In the genomic region with DNA sequence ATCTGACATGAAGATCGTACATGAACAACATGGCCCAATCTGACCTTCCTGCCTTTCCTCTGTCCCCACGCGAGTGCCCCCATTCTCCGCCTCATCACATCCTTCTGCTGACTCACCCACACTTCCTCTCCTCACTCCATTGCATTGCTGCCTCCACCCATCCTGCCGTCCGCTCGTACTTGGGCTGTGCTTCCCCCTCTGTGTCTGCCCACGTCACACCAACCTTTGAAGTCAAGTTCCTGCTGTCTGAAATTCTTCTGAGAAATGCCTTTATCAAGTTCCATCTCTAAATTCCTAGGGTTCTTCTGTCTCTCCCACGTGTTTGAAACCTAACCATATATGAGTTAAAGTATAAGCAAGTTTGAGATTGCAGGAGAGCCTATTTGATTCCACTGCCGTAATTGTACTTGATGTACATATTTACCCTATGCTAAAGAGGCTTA, we compare ENCODE assay signal across 8 cellular contexts. TPM values are rescaled to one million over a fixed set of nuclear protein-coding genes. Genes with fewer than 3 reads are reported as not detected.
DNase-seq lines count a peak whose midpoint lies in the region; ATAC-seq, FAIRE-seq and TF ChIP-seq lines count a peak whose summit lies in the region.

No MANE protein-coding gene starts in this region.

- H3K9me3 Mint-ChIP-seq in activated T-cell treated with anti-CD3 and anti-CD28 coated beads, Interleukin-2, amount 50 U/mL, for 24 hours: no peaks in the 10 kb centered on the region

- FAIRE-seq in GM12892 (lab: Jason Lieb, UNC): peak; percentile 92

- ATAC-seq in HG02798 (IDR thresholded peaks at IDR 0.05; ENCODE audit: poor library complexity, unreplicated experiment): peak; percentile 87

- DNase-seq in GM12892 (ENCODE audit: insufficient read length) (peak; percentile 15), OCI-M1 (lab: John Stamatoyannopoulos, UW) (peak; percentile 96), glomerular visceral epithelial cell (ENCODE audit: extremely low spot score) (peak; percentile 92), smooth muscle cell of the brain vasculature (ENCODE audit: low read depth, low spot score) (peak; percentile 28), foreskin melanocyte (no peak), retina (no peak)
- DNase-seq in activated T-cell treated with anti-CD3 and anti-CD28 coated beads, Interleukin-2, amount 50 U/mL, for 24 hours: peak; percentile 75

- no peaks in the 10 kb centered on the region for H3K27me3 Mint-ChIP-seq in activated T-cell treated with anti-CD3 and anti-CD28 coated beads, Interleukin-2, amount 50 U/mL, for 24 hours

- peak overlapping the region; percentile 46 for H3K4me3 Mint-ChIP-seq in activated T-cell treated with anti-CD3 and anti-CD28 coated beads, Interleukin-2, amount 50 U/mL, for 24 hours

- no peaks in the 10 kb centered on the region for H3K36me3 Mint-ChIP-seq in activated T-cell treated with anti-CD3 and anti-CD28 coated beads, Interleukin-2, amount 50 U/mL, for 24 hours (ENCODE audit: low read depth)

- H3K27ac Mint-ChIP-seq in activated T-cell treated with anti-CD3 and anti-CD28 coated beads, Interleukin-2, amount 50 U/mL, for 24 hours: peak overlapping the region; percentile 90

- TF ChIP-seq POLR2A in GM12892 (IDR thresholded peaks at IDR 0.05; ENCODE audit: low read depth, low read length): no peak

- H3K4me1 Mint-ChIP-seq in activated T-cell treated with anti-CD3 and anti-CD28 coated beads, Interleukin-2, amount 50 U/mL, for 24 hours (ENCODE audit: low read depth): peaks cover 19% of the 10 kb centered on the region

RNA-seq across cellular contexts. Expression of a gene that starts 18.0 kb away (rescaled TPM):
- 73.0 TPM for polyA plus RNA-seq in GM12892 (2012; ENCODE audit: missing spikeins)

Comparison
In these comparisons a context has a peak if more than half of its experiments do, and no peak if none do; other contexts are left out.
1. DNase-seq: peak in GM12892 (single experiment), OCI-M1 (single experiment), activated T-cell treated with anti-CD3 and anti-CD28 coated beads, Interleukin-2, amount 50 U/mL, for 24 hours (single experiment), glomerular visceral epithelial cell (single experiment) and smooth muscle cell of the brain vasculature (single experiment); none in foreskin melanocyte (single experiment) and retina (single experiment).